Comparison of ENCODE assay signal across 1 cellular context in genomic region chr19:40411125-40411842, GRCh38.
TF ChIP-seq lines count a peak whose summit lies in the region.

No MANE protein-coding gene starts in this region.

TF ChIP-seq in H1, 55 proteins besides CTCF, POLR2A, EP300 and RAD21:
- TF ChIP-seq CHD1 (IDR thresholded peaks at IDR 0.05; ENCODE audit: low read depth, low read length) (no peak), JUND (IDR thresholded peaks at IDR 0.05; ENCODE audit: low read length) (no peak), CHD7 (IDR thresholded peaks at IDR 0.05; ENCODE audit: insufficient replicate concordance, low read length) (no peak), SRF (IDR thresholded peaks at IDR 0.05; ENCODE audit: low read depth, low read length) (no peak), TBP (IDR thresholded peaks at IDR 0.05; ENCODE audit: low read depth, low read length) (no peak), TCF12 (IDR thresholded peaks at IDR 0.05; ENCODE audit: low read depth, low read length) (no peak), SAP30 (IDR thresholded peaks at IDR 0.05; ENCODE audit: insufficient read depth, insufficient replicate concordance, low read length) (no peak), USF2 (IDR thresholded peaks at IDR 0.05; ENCODE audit: low read length) (no peak), CTBP2 (IDR thresholded peaks at IDR 0.05; ENCODE audit: borderline replicate concordance, insufficient read depth, insufficient read length, low read length) (no peak), NANOG (IDR thresholded peaks at IDR 0.05; ENCODE audit: insufficient read depth, low read depth, low read length, poor library complexity, severe bottlenecking) (no peak), SP4 (IDR thresholded peaks at IDR 0.05; ENCODE audit: low read length) (no peak), BACH1 (IDR thresholded peaks at IDR 0.05; ENCODE audit: low read length) (no peak), GTF2F1 (IDR thresholded peaks at IDR 0.05; ENCODE audit: borderline replicate concordance, low read depth, low read length) (no peak), KDM5A (IDR thresholded peaks at IDR 0.05; ENCODE audit: low read length) (no peak), TEAD4 (IDR thresholded peaks at IDR 0.05; ENCODE audit: low read depth, low read length) (no peak), RXRA (IDR thresholded peaks at IDR 0.05; ENCODE audit: insufficient read depth, low read depth, low read length) (no peak), ATF2 (IDR thresholded peaks at IDR 0.05; ENCODE audit: low read length) (no peak)
TF ChIP-seq in H1: peak in this region for 0.
